19 cellular contexts compared by ENCODE assay signal in genomic region chr11:79309402-79309801, GRCh38.
"Had no signal": no experiment of that assay in that cellular context is flagged by ENCODE, and none has a peak within 500 bp of the region (broad histone marks: within the 10 kb centered on the region; RNA-seq: fewer than 3 reads in every experiment).

No MANE protein-coding gene starts in this region.

- H3K4me1 ChIP-seq: spleen, testis had no signal

- H3K9me3 ChIP-seq: esophagus muscularis mucosa, mucosa of descending colon, neutrophil, spleen, testis, tibial nerve, upper lobe of right lung, vagina had no signal

- H3K4me3 Mint-ChIP-seq: naive thymus-derived CD8-positive, alpha-beta T cell; stimulated activated naive B cell treated with anti-CD40 and anti-IgM and Interleukin-4, amounts not matched to agents 10 μg/mL and 1 μg/mL and 100 μg/mL, for 72 hours; stimulated activated naive CD8-positive, alpha-beta T cell treated with anti-CD3 and anti-CD28 coated beads, Interleukin-15, amount 100 ng/mL, for 72 hours had no signal

- H3K4me1 Mint-ChIP-seq: stimulated activated naive B cell treated with anti-CD40 and anti-IgM and Interleukin-4, amounts not matched to agents 10 μg/mL and 1 μg/mL and 100 μg/mL, for 72 hours; stimulated activated naive CD8-positive, alpha-beta T cell treated with anti-CD3 and anti-CD28 coated beads, Interleukin-15, amount 100 ng/mL, for 72 hours had no signal

- DNase-seq: effector memory CD4-positive, alpha-beta T cell; foreskin fibroblast; hippocampal formation; mammary epithelial cell; mucosa of descending colon; naive thymus-derived CD8-positive, alpha-beta T cell; spleen; stimulated activated CD4-positive, alpha-beta T cell treated with anti-CD3 and anti-CD28 coated beads, Interleukin-15, amount 100 ng/mL, for 24 hours; stimulated activated CD4-positive, alpha-beta T cell treated with anti-CD3 and anti-CD28 coated beads, Interleukin-1b, Interleukin-23, amount 100 ng/mL, for 48 hours; stimulated activated CD4-positive, alpha-beta T cell treated with anti-CD3 and anti-CD28 coated beads, Interleukin-4, amount 100 ng/mL, for 24 hours; stimulated activated naive B cell treated with anti-CD40 and anti-IgM and Interleukin-4, amounts not matched to agents 10 μg/mL and 1 μg/mL and 100 μg/mL, for 72 hours; stimulated activated naive CD8-positive, alpha-beta T cell treated with anti-CD3 and anti-CD28 coated beads, Interleukin-15, amount 100 ng/mL, for 72 hours; testis; upper lobe of right lung had no signal

- H3K4me3 ChIP-seq: esophagus muscularis mucosa, mucosa of descending colon, spleen, testis, tibial nerve, upper lobe of right lung, vagina had no signal

- H3K27me3 Mint-ChIP-seq: stimulated activated naive B cell treated with anti-CD40 and anti-IgM and Interleukin-4, amounts not matched to agents 10 μg/mL and 1 μg/mL and 100 μg/mL, for 72 hours; stimulated activated naive CD8-positive, alpha-beta T cell treated with anti-CD3 and anti-CD28 coated beads, Interleukin-15, amount 100 ng/mL, for 72 hours had no signal

- H3K27me3 ChIP-seq: esophagus muscularis mucosa, neutrophil, spleen, testis, tibial nerve, upper lobe of right lung, vagina had no signal

- H3K36me3 ChIP-seq: esophagus muscularis mucosa, neutrophil, spleen, tibial nerve, upper lobe of right lung, vagina had no signal

- H3K27ac Mint-ChIP-seq: naive thymus-derived CD8-positive, alpha-beta T cell; stimulated activated naive B cell treated with anti-CD40 and anti-IgM and Interleukin-4, amounts not matched to agents 10 μg/mL and 1 μg/mL and 100 μg/mL, for 72 hours; stimulated activated naive CD8-positive, alpha-beta T cell treated with anti-CD3 and anti-CD28 coated beads, Interleukin-15, amount 100 ng/mL, for 72 hours had no signal

- H3K36me3 Mint-ChIP-seq: naive thymus-derived CD8-positive, alpha-beta T cell; stimulated activated naive B cell treated with anti-CD40 and anti-IgM and Interleukin-4, amounts not matched to agents 10 μg/mL and 1 μg/mL and 100 μg/mL, for 72 hours had no signal

- H3K27ac ChIP-seq: epithelial cell of prostate, esophagus muscularis mucosa, neutrophil, spleen, testis, tibial nerve, upper lobe of right lung, vagina had no signal
